Comparison of ENCODE assay signal across 27 cellular contexts in genomic region chr16:80889779-80890359, GRCh38.
"Had no signal": no experiment of that assay in that cellular context is flagged by ENCODE, and none has a peak within 500 bp of the region (broad histone marks: within the 10 kb centered on the region; RNA-seq: fewer than 3 reads in every experiment).

No MANE protein-coding gene starts in this region.

- ATAC-seq: effector memory CD8-positive, alpha-beta T cell; esophagus mucosa; gastrocnemius medialis; heart right ventricle; left cardiac atrium; left lung; left ventricle myocardium superior; lower lobe of right lung; naive thymus-derived CD4-positive, alpha-beta T cell had no signal

- FAIRE-seq: endometrium, islet of Langerhans, keratinocyte had no signal

- H3K4me1 ChIP-seq: colonic mucosa, esophagus squamous epithelium, gastrocnemius medialis, heart right ventricle, left lung, lower lobe of right lung had no signal

- DNase-seq: colonic mucosa; cortex of kidney; effector CD8-positive, alpha-beta T cell; effector memory CD8-positive, alpha-beta T cell; endodermal cell; erythroblast; esophagus squamous epithelium; foreskin fibroblast; foreskin melanocyte; gastrocnemius medialis; glutamatergic neuron; head of caudate nucleus; heart right ventricle; hippocampal formation; left cardiac atrium; left lung; left ventricle myocardium superior; lower lobe of right lung; mesenchymal stem cell; midbrain; naive thymus-derived CD4-positive, alpha-beta T cell had no signal

- H3K4me3 Mint-ChIP-seq: dendritic cell treated with granulocyte-macrophage colony-stimulating factor and Interleukin-4, amounts not matched to agents 40 ng/mL and 50 ng/mL, for 4 days; effector memory CD8-positive, alpha-beta T cell; endodermal cell; naive thymus-derived CD4-positive, alpha-beta T cell had no signal

- H3K27ac Mint-ChIP-seq: dendritic cell treated with granulocyte-macrophage colony-stimulating factor and Interleukin-4, amounts not matched to agents 40 ng/mL and 50 ng/mL, for 4 days; effector memory CD8-positive, alpha-beta T cell; endodermal cell; naive thymus-derived CD4-positive, alpha-beta T cell had no signal

- H3K36me3 Mint-ChIP-seq: naive thymus-derived CD4-positive, alpha-beta T cell had no signal

- H3K36me3 ChIP-seq: colonic mucosa, esophagus squamous epithelium, gastrocnemius medialis, heart right ventricle, left lung, lower lobe of right lung had no signal

- H3K27me3 ChIP-seq: colonic mucosa, esophagus squamous epithelium, gastrocnemius medialis, heart right ventricle, left lung had no signal

- H3K4me1 Mint-ChIP-seq: endodermal cell; naive thymus-derived CD4-positive, alpha-beta T cell had no signal

- H3K4me3 ChIP-seq: colonic mucosa, esophagus squamous epithelium, gastrocnemius medialis, heart right ventricle, left lung, lower lobe of right lung had no signal

- H3K9me3 Mint-ChIP-seq: dendritic cell treated with granulocyte-macrophage colony-stimulating factor and Interleukin-4, amounts not matched to agents 40 ng/mL and 50 ng/mL, for 4 days; effector memory CD8-positive, alpha-beta T cell; endodermal cell; naive thymus-derived CD4-positive, alpha-beta T cell had no signal

- H3K27ac ChIP-seq: colonic mucosa, epithelial cell of prostate, esophagus squamous epithelium, gastrocnemius medialis, heart right ventricle, left lung, lower lobe of right lung had no signal

- H3K27me3 Mint-ChIP-seq: dendritic cell treated with granulocyte-macrophage colony-stimulating factor and Interleukin-4, amounts not matched to agents 40 ng/mL and 50 ng/mL, for 4 days had no signal

- H3K9me3 ChIP-seq: colonic mucosa, esophagus squamous epithelium, gastrocnemius medialis, heart right ventricle, left lung, lower lobe of right lung had no signal
